In genomic region chr1:165403835-165404482, GRCh38 we compare ENCODE assay signal across 9 cellular contexts. TPM values are rescaled to one million over a fixed set of nuclear protein-coding genes. Genes with fewer than 3 reads are reported as not detected.
DNase-seq lines count a peak whose midpoint lies in the region; ATAC-seq and TF ChIP-seq lines count a peak whose summit lies in the region.
"Had no signal": no experiment of that assay in that cellular context is flagged by ENCODE, and none has a peak within 500 bp of the region (broad histone marks: within the 10 kb centered on the region; RNA-seq: fewer than 3 reads in every experiment).

No MANE protein-coding gene starts in this region.

- ATAC-seq in GM19025 (IDR thresholded peaks at IDR 0.05; ENCODE audit: low read depth, unreplicated experiment): peak; percentile 48
- ATAC-seq in naive thymus-derived CD4-positive, alpha-beta T cell: peak; percentile 62

- H3K36me3 ChIP-seq in Caco-2 (ENCODE audit: control insufficient read depth, insufficient read depth, low read length) (no peaks in the 10 kb centered on the region), endodermal cell (ENCODE audit: control insufficient read depth, insufficient read depth, low read length) (no peaks in the 10 kb centered on the region)
- H3K36me3 ChIP-seq in naive thymus-derived CD4-positive, alpha-beta T cell (ENCODE audit: control insufficient read depth in 2 of 3, insufficient read depth in 3 of 3, low read length in 3 of 3): no peaks in the 10 kb centered on the region

- H3K4me1 Mint-ChIP-seq in Caco-2 (ENCODE audit: low read depth, unreplicated experiment) (no peaks in the 10 kb centered on the region), endodermal cell (no peaks in the 10 kb centered on the region)
- H3K4me1 Mint-ChIP-seq in naive thymus-derived CD4-positive, alpha-beta T cell: peaks cover 0 to 4% (median 0%) of the 10 kb centered on the region in 7 donors

- POLR2A ChIA-PET in Caco-2 (lab: Charles Lee): no interaction called here
- POLR2A ChIA-PET in naive thymus-derived CD4-positive, alpha-beta T cell (lab: Charles Lee): no interaction called here

- H3K4me3 ChIP-seq in Caco-2 (ENCODE audit: low read depth, low read length) (no peak overlapping the region), HL-60 (replicated peaks; ENCODE audit: insufficient read depth, low read length) (no peak overlapping the region), endodermal cell (ENCODE audit: low read length) (no peak overlapping the region)
- no peak overlapping the region for H3K4me3 ChIP-seq in naive thymus-derived CD4-positive, alpha-beta T cell (ENCODE audit: low read length)

- no peak overlapping the region for H3K27ac Mint-ChIP-seq in Caco-2 (ENCODE audit: unreplicated experiment)
- H3K27ac Mint-ChIP-seq in endodermal cell: no peak overlapping the region
- no peak overlapping the region for H3K27ac Mint-ChIP-seq in naive thymus-derived CD4-positive, alpha-beta T cell

- H3K27me3 ChIP-seq in Caco-2 (replicated peaks; ENCODE audit: control insufficient read depth, insufficient read depth, low read length) (no peaks in the 10 kb centered on the region; the same call in 1 of the 2 replicates), HL-60 (ENCODE audit: insufficient read depth, poor library complexity, severe bottlenecking) (peaks cover 24% of the 10 kb centered on the region), endodermal cell (ENCODE audit: control insufficient read depth, insufficient read depth, low read length, poor library complexity, severe bottlenecking) (no peaks in the 10 kb centered on the region)
- no peaks in the 10 kb centered on the region for H3K27me3 ChIP-seq in naive thymus-derived CD4-positive, alpha-beta T cell (ENCODE audit: control insufficient read depth in 2 of 2, insufficient read depth in 2 of 2, low read length in 2 of 2)

- H3K27me3 Mint-ChIP-seq in Caco-2 (ENCODE audit: insufficient read depth, unreplicated experiment) (peaks cover 7% of the 10 kb centered on the region), endodermal cell (ENCODE audit: insufficient read depth) (peaks cover 9% of the 10 kb centered on the region)
- H3K27me3 Mint-ChIP-seq in naive thymus-derived CD4-positive, alpha-beta T cell: peaks cover 30 to 41% (median 34%) of the 10 kb centered on the region in 5 donors

- H3K27ac ChIP-seq in HL-60 (replicated peaks) (no peak overlapping the region), endodermal cell (ENCODE audit: low read depth, low read length) (no peak overlapping the region)
- no peak overlapping the region for H3K27ac ChIP-seq in naive thymus-derived CD4-positive, alpha-beta T cell (ENCODE audit: low read depth, low read length)

- H3K9me3 Mint-ChIP-seq in Caco-2 (ENCODE audit: unreplicated experiment) (no peaks in the 10 kb centered on the region), endodermal cell (no peaks in the 10 kb centered on the region)
- H3K9me3 Mint-ChIP-seq in naive thymus-derived CD4-positive, alpha-beta T cell: no peaks in the 10 kb centered on the region

- DNase-seq in Caco-2 (peak; percentile 42 to 62), HL-60 (ENCODE audit: low read depth in 1 of 2, low spot score in 1 of 2) (peak; percentile 1 to 29), SHP77 treated with DMSO at 0.1 percent for 48 hours (lab: John Stamatoyannopoulos, UW) (peak; percentile 14), endodermal cell (peak; percentile 86), activated gamma-delta T cell (lab: John Stamatoyannopoulos, UW) (no peak), activated gamma-delta T cell treated with Interleukin-2 at 50 U/mL for 16 hours (no peak)
- DNase-seq in naive thymus-derived CD4-positive, alpha-beta T cell: peak in 4 of 9 donors; percentile 25 to 36 (median 30)

- H3K36me3 Mint-ChIP-seq in Caco-2 (ENCODE audit: insufficient read depth, unreplicated experiment): no peaks in the 10 kb centered on the region
- H3K36me3 Mint-ChIP-seq in endodermal cell (ENCODE audit: low read depth): no peaks in the 10 kb centered on the region
- H3K36me3 Mint-ChIP-seq in naive thymus-derived CD4-positive, alpha-beta T cell: no peaks in the 10 kb centered on the region

- no peak overlapping the region for H3K9ac ChIP-seq in endodermal cell (ENCODE audit: extremely low read depth, low read length, poor library complexity, severe bottlenecking)

- H3K9me3 ChIP-seq in Caco-2 (no peaks in the 10 kb centered on the region), endodermal cell (ENCODE audit: control insufficient read depth, low read length) (no peaks in the 10 kb centered on the region)
- H3K9me3 ChIP-seq in naive thymus-derived CD4-positive, alpha-beta T cell (ENCODE audit: control insufficient read depth in 2 of 3, low read length in 3 of 3): no peaks in the 10 kb centered on the region

- H3K4me3 Mint-ChIP-seq in Caco-2 (ENCODE audit: unreplicated experiment) (no peak overlapping the region), endodermal cell (no peak overlapping the region)
- peak overlapping the region in 1 of 10 donors; percentile 14 for H3K4me3 Mint-ChIP-seq in naive thymus-derived CD4-positive, alpha-beta T cell

- no TSS peak for BruUV-seq in Caco-2 (replicated peaks; lab: Mats Ljungman, UMichigan)

- CTCF ChIA-PET in Caco-2 (lab: Charles Lee): interaction anchor here (0.6 kb wide), 1 partner anchor 189 kb away, joined by 3 read pairs; no protein-coding TSS in a partner anchor
- CTCF ChIA-PET in naive thymus-derived CD4-positive, alpha-beta T cell (lab: Charles Lee): interaction anchor here (0.7 to 2.0 kb wide), 4 partner anchors 9 to 37 kb away, joined by 3 to 7 read pairs (median 4); no protein-coding TSS in a partner anchor

- H3K4me1 ChIP-seq in Caco-2: no peaks in the 10 kb centered on the region
- H3K4me1 ChIP-seq in endodermal cell (ENCODE audit: control insufficient read depth, insufficient read depth, low read length): no peaks in the 10 kb centered on the region
- H3K4me1 ChIP-seq in naive thymus-derived CD4-positive, alpha-beta T cell (ENCODE audit: control insufficient read depth in 2 of 2, insufficient read depth in 2 of 2, low read length in 2 of 2): no peaks in the 10 kb centered on the region

- 48 to 50% methylated on average over 1 to 3 of the region's 3 CpGs for WGBS in endodermal cell (ENCODE audit: insufficient coverage in 1 of 2, insufficient read length in 1 of 2), 2 experiments

- intact Hi-C loops in Caco-2 (cut with micrococcal nuclease; ENCODE audit: unreplicated experiment): loop anchor here (1.0 to 10.0 kb wide), 2 partner anchors 189 to 511 kb away; no protein-coding TSS in a partner anchor
- intact Hi-C loops in naive thymus-derived CD4-positive, alpha-beta T cell (cut with micrococcal nuclease): loop anchor here (1.0 kb wide), 3 partner anchors 11 to 510 kb away; no protein-coding TSS in a partner anchor

- TF ChIP-seq CTCF in Caco-2 (IDR thresholded peaks at IDR 0.05; ENCODE audit: insufficient read depth in 1 of 2, low read depth in 1 of 2, low read length in 1 of 2, severe bottlenecking in 1 of 2, unreplicated experiment in 1 of 2): peak; percentile 53 to 69
- TF ChIP-seq CTCF in HL-60 (IDR thresholded peaks at IDR 0.05; ENCODE audit: insufficient read depth, low read length): peak; percentile 68
- TF ChIP-seq CTCF in endodermal cell (conservative IDR thresholded peaks at IDR 0.05): peak; percentile 86

RNA-seq across cellular contexts. Expression of gene RXRG, which starts 41.0 kb away (rescaled TPM):
- total RNA-seq in Caco-2 (2022) (not detected in 2 replicates), endodermal cell (1 to 10 TPM; 2.5 to 9.8 TPM)
- polyA plus RNA-seq in endodermal cell (2013, experiment 1 of 2): 4.1 TPM
- polyA plus RNA-seq in endodermal cell (2013, experiment 2 of 2): 6.4 TPM
- total RNA-seq in naive thymus-derived CD4-positive, alpha-beta T cell: not detected
- polyA plus RNA-seq in naive thymus-derived CD4-positive, alpha-beta T cell: not detected

RNA-seq across cellular contexts. Expression of gene LMX1A, which starts 47.4 kb away (rescaled TPM):
- total RNA-seq in Caco-2 (2022): not detected in 2 replicates
- 1 to 10 TPM in 1 of 2 donors, under 1 TPM in 1; 0.13 to 1.6 TPM for total RNA-seq in endodermal cell
- 5.7 TPM for polyA plus RNA-seq in endodermal cell (2013, experiment 1 of 2)
- 5.8 TPM for polyA plus RNA-seq in endodermal cell (2013, experiment 2 of 2)
- not detected for total RNA-seq in naive thymus-derived CD4-positive, alpha-beta T cell
- polyA plus RNA-seq in naive thymus-derived CD4-positive, alpha-beta T cell: not detected
- total RNA-seq: RPMI7951 had no signal

Comparison
In these comparisons a context has a peak if more than half of its experiments do, and no peak if none do; other contexts are left out.
1. DNase-seq: peak in Caco-2 (2 of 2), HL-60 (2 of 2), SHP77 treated with DMSO at 0.1 percent for 48 hours (single experiment) and endodermal cell (single experiment); none in activated gamma-delta T cell (single experiment) and activated gamma-delta T cell treated with Interleukin-2 at 50 U/mL for 16 hours (single experiment).
2. Peak in every context shown above with its lines, with median percentiles within 50 percentile points of each other: CTCF ChIP-seq.